Comparison of ENCODE assay signal across 13 cellular contexts in the genomic region with DNA sequence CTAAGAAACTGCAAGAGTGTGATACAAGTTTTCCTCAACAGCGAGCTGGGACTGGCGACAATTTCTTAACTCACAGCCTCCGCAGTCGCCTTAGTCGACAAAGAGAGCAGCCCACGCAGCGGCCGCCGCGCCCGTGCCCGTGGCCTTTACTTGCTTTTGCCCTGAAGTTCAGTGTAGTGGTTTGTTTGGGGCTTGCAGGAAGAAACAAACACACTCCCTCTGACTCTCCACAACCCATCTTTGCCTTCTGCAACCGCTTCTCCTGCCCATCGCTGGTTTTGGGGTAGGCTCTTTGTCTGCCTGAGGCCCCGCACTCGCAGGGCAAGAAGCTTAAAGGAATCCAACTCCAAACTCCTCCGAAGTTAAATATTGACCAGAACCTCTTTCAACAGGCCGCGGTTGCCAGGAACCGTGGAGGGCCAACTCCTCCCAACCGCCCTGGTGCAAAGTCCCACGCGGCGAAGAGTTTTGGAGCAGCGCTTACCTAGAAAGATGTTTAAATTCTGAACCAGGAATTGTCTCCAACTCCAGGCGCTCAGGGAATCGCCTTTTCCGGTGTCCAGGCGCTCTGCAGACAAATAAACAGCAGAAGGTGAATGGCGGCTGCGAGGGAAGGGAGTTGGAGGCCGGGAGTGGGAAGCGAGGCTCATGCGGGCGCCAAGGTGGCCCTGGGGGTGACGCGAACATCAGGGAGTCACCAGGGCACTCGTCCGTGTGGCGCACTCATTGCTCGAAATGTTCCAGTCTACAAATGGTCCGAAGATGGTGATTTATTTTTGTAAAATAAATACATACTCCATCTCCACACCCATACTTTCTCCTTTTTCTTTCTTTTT. TPM values are rescaled to one million over a fixed set of nuclear protein-coding genes. Genes with fewer than 3 reads are reported as not detected.
A peak's percentile ranks its signal among the peaks of the same experiment; 100 is the strongest.
DNase-seq lines count a peak whose midpoint lies in the region; ATAC-seq and TF ChIP-seq lines count a peak whose summit lies in the region.
"Had no signal": no experiment of that assay in that cellular context is flagged by ENCODE, and none has a peak within 500 bp of the region (broad histone marks: within the 10 kb centered on the region; RNA-seq: fewer than 3 reads in every experiment).

No MANE protein-coding gene starts in this region.

- no peak for TF ChIP-seq EP300 in upper lobe of left lung (IDR thresholded peaks at IDR 0.05)

- H3K36me3 ChIP-seq in heart left ventricle (no peaks in the 10 kb centered on the region), mucosa of rectum (ENCODE audit: control insufficient read depth in 2 of 2, insufficient read depth in 2 of 2, low read length in 2 of 2) (peaks cover 0 to 3% of the 10 kb centered on the region in 2 donors), upper lobe of left lung (no peaks in the 10 kb centered on the region)

- H3K4me1 ChIP-seq in heart left ventricle (peaks cover 0 to 5% (median 0%) of the 10 kb centered on the region in 12 donors), mucosa of rectum (ENCODE audit: control insufficient read depth in 2 of 2, insufficient read depth in 2 of 2, low read length in 2 of 2) (peaks cover 46 to 78% of the 10 kb centered on the region in 2 donors), upper lobe of left lung (peaks cover 11 to 42% (median 22%) of the 10 kb centered on the region in 4 donors)

- intact Hi-C loops in heart left ventricle (cut with DNase I) (no loop called here), Right ventricle myocardium inferior (cut with DNase I) (no loop called here)

- ATAC-seq in heart left ventricle: no peak
- ATAC-seq in Right ventricle myocardium inferior: no peak
- ATAC-seq in upper lobe of left lung (ENCODE audit: low FRiP score in 2 of 2): no peak
- no peak for ATAC-seq in GM19324 (IDR thresholded peaks at IDR 0.05; ENCODE audit: low FRiP score, unreplicated experiment)
- no peak for ATAC-seq in HG02973 (IDR thresholded peaks at IDR 0.05; ENCODE audit: unreplicated experiment)
- ATAC-seq: naive thymus-derived CD8-positive, alpha-beta T cell had no signal

- DNase-seq in heart left ventricle (no peak), Right ventricle myocardium inferior (ENCODE audit: missing footprints) (no peak), epithelial cell of proximal tubule (ENCODE audit: low read depth) (no peak), upper lobe of left lung (peak in 1 of 2 donors; percentile 83), substantia nigra (lab: John Stamatoyannopoulos, UW) (no peak)
- DNase-seq: activated CD4-positive, CD25-positive, alpha-beta regulatory T cell treated with anti-CD3 and anti-CD28 coated beads, Interleukin-2, amount 50 U/mL, for 72 hours; DMS79; naive thymus-derived CD8-positive, alpha-beta T cell; NCI-H526 treated with DMSO at 0.1 percent for 48 hours; stimulated activated naive CD4-positive, alpha-beta T cell treated with Interleukin-2 at 50 U/mL for 16 hours had no signal

- H3K9me3 ChIP-seq in heart left ventricle: no peaks in the 10 kb centered on the region
- no peaks in the 10 kb centered on the region for H3K9me3 ChIP-seq in mucosa of rectum (ENCODE audit: control insufficient read depth in 2 of 2, low read length in 2 of 2)
- H3K9me3 ChIP-seq in upper lobe of left lung: no peaks in the 10 kb centered on the region

- peak overlapping the region; percentile 29 to 73 for H3K9ac ChIP-seq in mucosa of rectum (ENCODE audit: low read depth in 1 of 2, low read length in 2 of 2)

- peaks cover 34 to 99% (median 82%) of the 10 kb centered on the region in 9 donors for H3K27me3 ChIP-seq in heart left ventricle
- no peaks in the 10 kb centered on the region for H3K27me3 ChIP-seq in mucosa of rectum (ENCODE audit: control insufficient read depth in 2 of 2, insufficient read depth in 2 of 2, low read length in 2 of 2)
- peaks cover 0 to 2% (median 0%) of the 10 kb centered on the region in 4 donors for H3K27me3 ChIP-seq in upper lobe of left lung

- TF ChIP-seq POLR2A in heart left ventricle (IDR thresholded peaks at IDR 0.05): no peak
- no peak for TF ChIP-seq POLR2A in upper lobe of left lung (IDR thresholded peaks at IDR 0.05)

- 7 to 28% (median 17%) methylated on average over 42 of the region's 42 CpGs for WGBS in heart left ventricle, 4 donors
- 40 to 47% methylated on average over 36 to 42 of the region's 42 CpGs for WGBS in upper lobe of left lung, 2 donors

- TF ChIP-seq CTCF in heart left ventricle (IDR thresholded peaks at IDR 0.05) (no peak), epithelial cell of proximal tubule (conservative IDR thresholded peaks at IDR 0.05; ENCODE audit: low read depth, low read length) (no peak), upper lobe of left lung (IDR thresholded peaks at IDR 0.05) (no peak)

- H3K4me3 ChIP-seq in heart left ventricle: peak overlapping the region in 7 of 12 donors; percentile 2 to 49 (median 32)
- peak overlapping the region; percentile 77 for H3K4me3 ChIP-seq in epithelial cell of proximal tubule (ENCODE audit: low read depth, low read length)
- peak overlapping the region; percentile 56 to 69 for H3K4me3 ChIP-seq in mucosa of rectum (ENCODE audit: low read length in 2 of 2)
- peak overlapping the region in 3 of 4 donors; percentile 18 to 41 (median 41) for H3K4me3 ChIP-seq in upper lobe of left lung

- peak overlapping the region in 8 of 12 donors; percentile 12 to 68 (median 50) for H3K27ac ChIP-seq in heart left ventricle
- peak overlapping the region; percentile 81 to 88 for H3K27ac ChIP-seq in mucosa of rectum (ENCODE audit: low read depth in 2 of 2, low read length in 2 of 2)
- peak overlapping the region; percentile 84 to 97 (median 90) for H3K27ac ChIP-seq in upper lobe of left lung
- no peak overlapping the region for H3K27ac ChIP-seq in substantia nigra (ENCODE audit: low read depth, low read length, poor library complexity, severe bottlenecking)

RNA-seq across cellular contexts. Expression of a gene that starts 8.3 kb away (rescaled TPM):
- total RNA-seq in heart left ventricle: 1 to 10 TPM in 3 of 9 donors, under 1 TPM in 5, not detected in 1; 0.23 to 2.6 (median 0.88) TPM
- polyA plus RNA-seq in heart left ventricle: under 1 TPM; 0.50 to 0.69 TPM
- total RNA-seq in Right ventricle myocardium inferior: 0.14 TPM
- 9.2 and 14.6 TPM in 2 replicates for total RNA-seq in epithelial cell of proximal tubule
- 10 to 100 TPM in 1 of 6 donors, 1 to 10 TPM in 5; 1.5 to 10.5 (median 6.2) TPM for total RNA-seq in upper lobe of left lung

RNA-seq across cellular contexts. Expression of a gene that starts 19.8 kb away (rescaled TPM):
- total RNA-seq in heart left ventricle: under 1 TPM in 2 of 9 donors, not detected in 7; 0.14 to 0.57 TPM
- under 1 TPM in 1 of 2 donors, not detected in 1; 0.03 TPM for polyA plus RNA-seq in heart left ventricle
- total RNA-seq in Right ventricle myocardium inferior: 0.14 TPM
- 0.69 and 2.0 TPM in 2 replicates for total RNA-seq in epithelial cell of proximal tubule
- total RNA-seq in upper lobe of left lung: 1 to 10 TPM in 2 of 6 donors, under 1 TPM in 3, not detected in 1; 0.30 to 3.0 (median 0.86) TPM
- total RNA-seq: naive thymus-derived CD8-positive, alpha-beta T cell had no signal
- polyA plus RNA-seq: naive thymus-derived CD8-positive, alpha-beta T cell had no signal

RNA-seq across cellular contexts. Expression of a gene that starts 21.2 kb away (rescaled TPM):
- 1 to 10 TPM in 1 of 9 donors, under 1 TPM in 2, not detected in 6; 0.28 to 2.8 (median 0.44) TPM for total RNA-seq in heart left ventricle
- polyA plus RNA-seq in heart left ventricle: under 1 TPM in 1 of 2 donors, not detected in 1; 0.07 TPM
- total RNA-seq in Right ventricle myocardium inferior: not detected
- 20.1 and 47.6 TPM in 2 replicates for total RNA-seq in epithelial cell of proximal tubule
- total RNA-seq in upper lobe of left lung: 10 to 100 TPM in 5 of 6 donors, 1 to 10 TPM in 1; 7.8 to 79.9 (median 16.9) TPM
- total RNA-seq: naive thymus-derived CD8-positive, alpha-beta T cell had no signal
- polyA plus RNA-seq: naive thymus-derived CD8-positive, alpha-beta T cell had no signal

RNA-seq across cellular contexts. Expression of a gene that starts 25.3 kb away (rescaled TPM):
- total RNA-seq in heart left ventricle (not detected), Right ventricle myocardium inferior (not detected), epithelial cell of proximal tubule (5.7 and 11.8 TPM in 2 replicates), upper lobe of left lung (1 to 10 TPM in 4 of 6 donors, under 1 TPM in 1, not detected in 1; 0.61 to 8.4 (median 4.0) TPM)
- polyA plus RNA-seq in heart left ventricle: not detected
- total RNA-seq: naive thymus-derived CD8-positive, alpha-beta T cell had no signal
- polyA plus RNA-seq: naive thymus-derived CD8-positive, alpha-beta T cell had no signal

RNA-seq across cellular contexts. Expression of a gene that starts 26.5 kb away (rescaled TPM):
- total RNA-seq in heart left ventricle (under 1 TPM in 3 of 9 donors, not detected in 6; 0.12 to 0.66 (median 0.59) TPM), Right ventricle myocardium inferior (not detected), epithelial cell of proximal tubule (5.7 and 7.1 TPM in 2 replicates), upper lobe of left lung (1 to 10 TPM in 1 of 6 donors, under 1 TPM in 2, not detected in 3; 0.46 to 2.1 (median 0.64) TPM)
- polyA plus RNA-seq in heart left ventricle: under 1 TPM in 1 of 2 donors, not detected in 1; 0.07 TPM
